In the genomic region with DNA sequence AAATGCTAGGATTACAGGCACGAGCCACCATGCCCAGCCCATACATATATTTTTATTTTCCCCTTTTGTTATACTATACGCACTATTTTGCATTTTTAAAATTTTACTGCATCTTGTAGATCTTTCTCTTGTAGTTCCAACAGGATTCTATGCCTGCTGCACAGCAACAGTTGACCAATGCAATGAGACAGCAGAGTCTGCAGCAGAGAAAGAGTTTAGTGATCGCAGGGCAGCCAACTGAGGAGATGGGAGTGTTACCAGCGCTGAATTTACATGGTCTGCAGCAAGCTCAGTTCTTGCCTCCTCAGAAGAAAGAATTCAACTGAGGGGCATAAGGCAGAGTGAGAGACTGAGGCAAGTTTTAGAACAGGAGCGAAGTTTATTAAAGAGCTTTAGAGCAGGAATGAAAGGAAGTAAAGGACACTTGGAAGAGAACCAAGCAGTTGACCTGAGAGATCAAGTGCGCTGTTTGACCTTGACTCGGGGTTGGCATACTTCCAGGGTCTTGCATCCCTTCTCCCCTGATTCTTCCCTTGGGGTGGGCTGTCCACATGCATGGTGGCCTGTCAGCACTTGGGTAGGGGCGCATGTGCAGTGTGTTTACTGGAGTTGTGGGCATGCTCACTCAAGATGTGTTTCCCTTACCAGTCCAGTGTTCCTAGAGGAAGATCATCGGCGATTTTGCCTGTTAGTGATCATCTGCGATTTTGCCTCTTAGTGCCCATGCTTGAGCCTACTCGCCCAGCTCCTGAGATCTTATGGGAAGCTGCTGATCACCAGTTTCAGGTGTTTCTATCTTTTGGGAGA, we compare ENCODE assay signal across 2 cellular contexts.
TF ChIP-seq lines count a peak whose summit lies in the region.

No MANE protein-coding gene starts in this region.

TF ChIP-seq in IMR-90, 13 proteins besides CTCF, POLR2A, EP300 and RAD21:
- no peak for TF ChIP-seq BHLHE40 (IDR thresholded peaks at IDR 0.05; ENCODE audit: low read depth, low read length)
- TF ChIP-seq MAFK (IDR thresholded peaks at IDR 0.05; ENCODE audit: low read depth, low read length) = no peak
- TF ChIP-seq USF2 (IDR thresholded peaks at IDR 0.05; ENCODE audit: low read depth, low read length) = no peak
- no peak for TF ChIP-seq MXI1 (IDR thresholded peaks at IDR 0.05; ENCODE audit: borderline replicate concordance, low read depth, low read length)
- no peak for TF ChIP-seq CEBPB (IDR thresholded peaks at IDR 0.05; ENCODE audit: low read depth, low read length)
- TF ChIP-seq SMC3 (IDR thresholded peaks at IDR 0.05; ENCODE audit: low read depth, low read length) = no peak
- TF ChIP-seq RCOR1 (IDR thresholded peaks at IDR 0.05; ENCODE audit: insufficient replicate concordance, low read length) = no peak
- no peak for TF ChIP-seq RFX5 (IDR thresholded peaks at IDR 0.05; ENCODE audit: low read depth, low read length)
- TF ChIP-seq MAZ (IDR thresholded peaks at IDR 0.05; ENCODE audit: borderline replicate concordance, low read depth, low read length) = no peak
TF ChIP-seq in IMR-90: peak in this region for 0.

TF ChIP-seq in K562, 482 proteins besides CTCF, POLR2A, EP300 and RAD21:
- TF ChIP-seq RBM34 (IDR thresholded peaks at IDR 0.05; ENCODE audit: borderline replicate concordance, insufficient read depth, low read length) (no peak), E2F6 (IDR thresholded peaks at IDR 0.05; ENCODE audit: borderline replicate concordance in 1 of 2, extremely low read depth in 1 of 2, insufficient read depth in 1 of 2, insufficient read length in 1 of 2, low read depth in 1 of 2, low read length in 1 of 2, poor library complexity in 1 of 2, severe bottlenecking in 1 of 2) (no peak), ZBTB33 (CRISPR knock-in tag; IDR thresholded peaks at IDR 0.05) (no peak), TFAP4 (CRISPR knock-in tag; IDR thresholded peaks at IDR 0.05; ENCODE audit: borderline replicate concordance) (no peak), MTF1 (CRISPR knock-in tag; IDR thresholded peaks at IDR 0.05; ENCODE audit: borderline replicate concordance) (no peak), KLF10 (CRISPR knock-in tag; IDR thresholded peaks at IDR 0.05) (no peak), ZC3H11A (IDR thresholded peaks at IDR 0.05; ENCODE audit: low read depth, low read length) (no peak), TOE1 (IDR thresholded peaks at IDR 0.05; ENCODE audit: borderline replicate concordance) (no peak), TOE1 (CRISPR knock-in tag; IDR thresholded peaks at IDR 0.05; ENCODE audit: borderline replicate concordance, low read depth) (no peak), POLR2B (IDR thresholded peaks at IDR 0.05; ENCODE audit: low read depth, partially characterized antibody) (no peak), CHAMP1 (IDR thresholded peaks at IDR 0.05) (no peak), PHF20 (IDR thresholded peaks at IDR 0.05; ENCODE audit: partially characterized antibody) (no peak), ESRRA (IDR thresholded peaks at IDR 0.05; ENCODE audit: borderline replicate concordance, low read depth) (peak; percentile 62; the same call in 1 of the 2 replicates), CBFA2T2 (conservative IDR thresholded peaks at IDR 0.05) (no peak), KDM4B (IDR thresholded peaks at IDR 0.05; ENCODE audit: borderline replicate concordance in 2 of 2, low read depth in 1 of 2) (no peak), E2F4 (CRISPR knock-in tag; IDR thresholded peaks at IDR 0.05; ENCODE audit: low read depth) (no peak), GABPB2 (CRISPR knock-in tag; conservative IDR thresholded peaks at IDR 0.05) (no peak), XRCC5 (IDR thresholded peaks at IDR 0.05; ENCODE audit: low read depth, low read length) (no peak), RB1 (IDR thresholded peaks at IDR 0.05; ENCODE audit: low read depth) (no peak), NR3C1 (CRISPR knock-in tag; IDR thresholded peaks at IDR 0.05) (no peak), SMARCC2 (IDR thresholded peaks at IDR 0.05; ENCODE audit: low read depth) (no peak), ASH1L (IDR thresholded peaks at IDR 0.05; ENCODE audit: borderline replicate concordance, low read depth, partially characterized antibody) (no peak), ZNF707 (CRISPR knock-in tag; conservative IDR thresholded peaks at IDR 0.05) (no peak), NRF1 (conservative IDR thresholded peaks at IDR 0.05 in 1 of 2, IDR thresholded peaks at IDR 0.05 in 1 of 2) (peak in 1 of 2 experiments; percentile 35; a peak in 1 of 4 replicates), PTRF (tag; IDR thresholded peaks at IDR 0.05) (no peak), ZNF76 (CRISPR knock-in tag; IDR thresholded peaks at IDR 0.05; ENCODE audit: borderline replicate concordance) (no peak), NBN (IDR thresholded peaks at IDR 0.05; ENCODE audit: low read depth) (no peak), CBX3 (IDR thresholded peaks at IDR 0.05; ENCODE audit: borderline replicate concordance in 1 of 2, low read length in 2 of 2) (peak in 1 of 2 experiments; percentile 90; a peak in 2 of 3 replicates), NFIC (IDR thresholded peaks at IDR 0.05) (peak; percentile 73), ZNF507 (tag; conservative IDR thresholded peaks at IDR 0.05) (no peak), POLR2AphosphoS2 (IDR thresholded peaks at IDR 0.05; ENCODE audit: low read length) (no peak), BMI1 (IDR thresholded peaks at IDR 0.05; ENCODE audit: low read length) (no peak), TEAD1 (CRISPR knock-in tag; IDR thresholded peaks at IDR 0.05) (no peak), SMAD4 (CRISPR knock-in tag; conservative IDR thresholded peaks at IDR 0.05) (no peak), TCFL5 (CRISPR knock-in tag; conservative IDR thresholded peaks at IDR 0.05) (no peak), CBX1 (IDR thresholded peaks at IDR 0.05; ENCODE audit: low read depth) (peak; percentile 76; the same call in 1 of the 2 replicates), PCBP2 (IDR thresholded peaks at IDR 0.05; ENCODE audit: low read depth, low read length, poor library complexity, severe bottlenecking) (no peak), COPS2 (conservative IDR thresholded peaks at IDR 0.05) (no peak), TRIM28 (IDR thresholded peaks at IDR 0.05) (0 out of 2 replicates have a peak, but pooled peaks have one; percentile 25), MIER1 (IDR thresholded peaks at IDR 0.05; ENCODE audit: low read depth) (no peak), ETV5 (CRISPR knock-in tag; IDR thresholded peaks at IDR 0.05; ENCODE audit: low read depth) (no peak), RBFOX2 (IDR thresholded peaks at IDR 0.05; ENCODE audit: low read depth, low read length) (no peak), CBX5 (IDR thresholded peaks at IDR 0.05; ENCODE audit: borderline replicate concordance, low read depth) (peak; percentile 60; the same call in 1 of the 2 replicates), MYNN (IDR thresholded peaks at IDR 0.05) (no peak), MYNN (CRISPR knock-in tag; IDR thresholded peaks at IDR 0.05) (no peak)
- TF ChIP-seq, protein P1, sequence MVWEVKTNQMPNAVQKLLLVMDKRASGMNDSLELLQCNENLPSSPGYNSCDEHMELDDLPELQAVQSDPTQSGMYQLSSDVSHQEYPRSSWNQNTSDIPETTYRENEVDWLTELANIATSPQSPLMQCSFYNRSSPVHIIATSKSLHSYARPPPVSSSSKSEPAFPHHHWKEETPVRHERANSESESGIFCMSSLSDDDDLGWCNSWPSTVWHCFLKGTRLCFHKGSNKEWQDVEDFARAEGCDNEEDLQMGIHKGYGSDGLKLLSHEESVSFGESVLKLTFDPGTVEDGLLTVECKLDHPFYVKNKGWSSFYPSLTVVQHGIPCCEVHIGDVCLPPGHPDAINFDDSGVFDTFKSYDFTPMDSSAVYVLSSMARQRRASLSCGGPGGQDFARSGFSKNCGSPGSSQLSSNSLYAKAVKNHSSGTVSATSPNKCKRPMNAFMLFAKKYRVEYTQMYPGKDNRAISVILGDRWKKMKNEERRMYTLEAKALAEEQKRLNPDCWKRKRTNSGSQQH (CRISPR knock-in tag; IDR thresholded peaks at IDR 0.05) = no peak
- TF ChIP-seq, protein P2, sequence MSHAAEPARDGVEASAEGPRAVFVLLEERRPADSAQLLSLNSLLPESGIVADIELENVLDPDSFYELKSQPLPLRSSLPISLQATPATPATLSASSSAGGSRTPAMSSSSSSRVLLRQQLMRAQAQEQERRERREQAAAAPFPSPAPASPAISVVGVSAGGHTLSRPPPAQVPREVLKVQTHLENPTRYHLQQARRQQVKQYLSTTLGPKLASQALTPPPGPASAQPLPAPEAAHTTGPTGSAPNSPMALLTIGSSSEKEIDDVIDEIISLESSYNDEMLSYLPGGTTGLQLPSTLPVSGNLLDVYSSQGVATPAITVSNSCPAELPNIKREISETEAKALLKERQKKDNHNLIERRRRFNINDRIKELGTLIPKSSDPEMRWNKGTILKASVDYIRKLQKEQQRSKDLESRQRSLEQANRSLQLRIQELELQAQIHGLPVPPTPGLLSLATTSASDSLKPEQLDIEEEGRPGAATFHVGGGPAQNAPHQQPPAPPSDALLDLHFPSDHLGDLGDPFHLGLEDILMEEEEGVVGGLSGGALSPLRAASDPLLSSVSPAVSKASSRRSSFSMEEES (CRISPR knock-in tag; IDR thresholded peaks at IDR 0.05) = no peak
TF ChIP-seq in K562: peak in this region for 7.
